Comparison of ENCODE assay signal across 12 cellular contexts in genomic region chr2:96769816-96770215, GRCh38. TPM values are rescaled to one million over a fixed set of nuclear protein-coding genes. Genes with fewer than 3 reads are reported as not detected.
DNase-seq lines count a peak whose midpoint lies in the region; ATAC-seq, FAIRE-seq and TF ChIP-seq lines count a peak whose summit lies in the region.
"Had no signal": no experiment of that assay in that cellular context is flagged by ENCODE, and none has a peak within 500 bp of the region (broad histone marks: within the 10 kb centered on the region; RNA-seq: fewer than 3 reads in every experiment).

No MANE protein-coding gene starts in this region.

- in situ Hi-C loops in GM12878 (cut with MboI): no loop called here

- ATAC-seq in GM12878: no peak
- ATAC-seq in GM21576 (IDR thresholded peaks at IDR 0.05; ENCODE audit: unreplicated experiment): no peak

- peaks cover 44% of the 10 kb centered on the region for H3K79me2 ChIP-seq in GM12878 (ENCODE audit: control insufficient read depth, insufficient read depth, low read length)

- intact Hi-C loops in GM12878 (cut with micrococcal nuclease; ENCODE audit: unreplicated experiment): loop anchor here (10.0 kb wide), 1 partner anchor 235 kb away; the partner anchor contains the start of gene ARID5A
- intact Hi-C loops in sigmoid colon (cut with DNase I): loop anchor here (10.0 kb wide), 1 partner anchor 325 kb away; the partner anchor contains the start of gene FAHD2B

- DNase-seq in ELF-1 (ENCODE audit: low read depth, low spot score) (peak; percentile 85), GM12878 (ENCODE audit: low read depth, low spot score) (no peak), hypothalamus (lab: John Stamatoyannopoulos, UW) (peak in 31 of 51 donors; percentile 13 to 70 (median 45)), sigmoid colon (peak; percentile 89), OCI-M1 (lab: John Stamatoyannopoulos, UW) (no peak), germinal center (ENCODE audit: low spot score) (no peak)
- no peak for DNase-seq in activated CD4-positive, alpha-beta T cell treated with anti-CD3 and anti-CD28 coated beads for 1 hour
- DNase-seq: erythroblast, H9 had no signal

- TF ChIP-seq RAD21 in GM12878 (IDR thresholded peaks at IDR 0.05; ENCODE audit: insufficient read depth, low read depth, low read length): no peak

- POLR2A ChIA-PET in GM12878 (lab: Charles Lee): interaction anchor here (0.5 to 0.9 kb wide), 2 partner anchors 8 to 225 kb away, joined by 3 read pairs; no protein-coding TSS in a partner anchor

- peaks cover 60% of the 10 kb centered on the region for H3K4me1 ChIP-seq in GM12878 (ENCODE audit: control insufficient read depth, insufficient read depth, low read length)
- H3K4me1 ChIP-seq in sigmoid colon: peaks cover 0 to 29% (median 18%) of the 10 kb centered on the region in 4 donors

- H3K9ac ChIP-seq in GM12878 (ENCODE audit: control insufficient read depth, insufficient read depth, low read length): no peak overlapping the region

- H3K36me3 ChIP-seq in GM12878 (ENCODE audit: control insufficient read depth in 2 of 2, insufficient read depth in 2 of 2, low read length in 1 of 2) (peaks cover 0 to 5% of the 10 kb centered on the region in 2 experiments; a peak in 1 of 4 replicates), sigmoid colon (no peaks in the 10 kb centered on the region)
- H3K36me3 ChIP-seq: thoracic aorta had no signal

- H3K27me3 ChIP-seq in GM12878 (replicated peaks in 1 of 2; ENCODE audit: control insufficient read depth in 2 of 2, insufficient read depth in 2 of 2, low read length in 1 of 2) (no peaks in the 10 kb centered on the region), sigmoid colon (no peaks in the 10 kb centered on the region)

- no peak for TF ChIP-seq CTCF in GM12878 (IDR thresholded peaks at IDR 0.05 in 2 of 3, conservative IDR thresholded peaks at IDR 0.05 in 1 of 3; ENCODE audit: control insufficient read depth in 2 of 3, extremely low read depth in 1 of 3, insufficient read depth in 1 of 3, low read depth in 3 of 3, low read length in 3 of 3)
- no peak for TF ChIP-seq CTCF in sigmoid colon (IDR thresholded peaks at IDR 0.05)

- TF ChIP-seq POLR2A in GM12878 (IDR thresholded peaks at IDR 0.05; ENCODE audit: low read depth, low read length) (no peak), sigmoid colon (IDR thresholded peaks at IDR 0.05) (no peak)

- RAD21 ChIA-PET in GM12878 (lab: Charles Lee; ENCODE audit: unreplicated experiment): interaction anchor here (0.6 kb wide), 1 partner anchor 82 kb away, joined by 3 read pairs; no protein-coding TSS in a partner anchor

- TF ChIP-seq EP300 in GM12878 (IDR thresholded peaks at IDR 0.05; ENCODE audit: borderline replicate concordance in 1 of 2, control insufficient read depth in 1 of 2, low read depth in 2 of 2, low read length in 2 of 2): no peak
- no peak for TF ChIP-seq EP300 in sigmoid colon (IDR thresholded peaks at IDR 0.05)

- H2AFZ ChIP-seq in GM12878 (ENCODE audit: control insufficient read depth, low read depth, low read length): no peak overlapping the region

- FAIRE-seq in GM12878 (lab: Jason Lieb, UNC): no peak
- FAIRE-seq: islet of Langerhans had no signal

- CTCF ChIA-PET in GM12878 (lab: Yijun Ruan, JAX): interaction anchor here (0.9 kb wide), 1 partner anchor 30 kb away, joined by 3 read pairs; no protein-coding TSS in a partner anchor

- H3K4me2 ChIP-seq in GM12878 (ENCODE audit: control insufficient read depth, insufficient read depth): peak overlapping the region; percentile 23; the same call in 1 of the 2 replicates

- H3K9me3 ChIP-seq in GM12878 (replicated peaks; ENCODE audit: control insufficient read depth, insufficient read depth, low read length): no peaks in the 10 kb centered on the region
- H3K9me3 ChIP-seq in sigmoid colon: no peaks in the 10 kb centered on the region
- H3K9me3 ChIP-seq: thoracic aorta had no signal

- SMC1A ChIA-PET in GM12878 (lab: Charles Lee; ENCODE audit: uncharacterized antibody, unreplicated experiment): interaction anchor here (1.3 to 1.9 kb wide), 2 partner anchors 8 to 9 kb away, joined by 4 to 5 read pairs; no protein-coding TSS in a partner anchor

- H4K20me1 ChIP-seq in GM12878 (ENCODE audit: control insufficient read depth, insufficient read depth): no peaks in the 10 kb centered on the region

- H3K4me3 ChIP-seq in GM12878 (no peak overlapping the region), sigmoid colon (no peak overlapping the region)
- H3K4me3 ChIP-seq: thoracic aorta had no signal

- no TSS peak for BruUV-seq in GM12878 (replicated peaks; lab: Mats Ljungman, UMichigan)

- 76% methylated on average over 7 of the region's 7 CpGs for WGBS in GM12878 (ENCODE audit: insufficient coverage, insufficient replicate concordance, low lambda C conversion rate, missing lambda C conversion rate)
- WGBS in sigmoid colon, 2 donors: 25 to 59% methylated on average over 7 of the region's 7 CpGs

- H3K27ac ChIP-seq in GM12878 (ENCODE audit: control insufficient read depth, insufficient read depth): no peak overlapping the region
- H3K27ac ChIP-seq in sigmoid colon: peak overlapping the region in 3 of 4 donors; percentile 21 to 62 (median 53)
- H3K27ac ChIP-seq: thoracic aorta had no signal

TF ChIP-seq in GM12878, 131 proteins besides CTCF, POLR2A, EP300 and RAD21 (continues in another document):
- TF ChIP-seq BHLHE40 (IDR thresholded peaks at IDR 0.05; ENCODE audit: borderline replicate concordance in 1 of 2, low read depth in 2 of 2, low read length in 1 of 2): peak in 1 of 2 experiments; percentile 33; a peak in 1 of 4 replicates
- no peak for TF ChIP-seq IKZF2 (IDR thresholded peaks at IDR 0.05)
- no peak for TF ChIP-seq ZZZ3 (IDR thresholded peaks at IDR 0.05; ENCODE audit: control insufficient read depth, insufficient read length, low read depth)

RNA-seq across cellular contexts. Expression of gene CNNM4, which starts 9.1 kb away (rescaled TPM):
- total RNA-seq in GM12878 (2013; cell fraction: nucleolus; rRNA removed): 38.9 and 42.1 TPM in 2 replicates
- total RNA-seq in GM12878 (2014; rRNA removed) (6.6 and 9.0 TPM in 2 replicates), GM12878 (2014; rRNA removed; fragmentation: Illumina TruSeq; extraction: Trizol) (6.4 and 7.2 TPM in 2 replicates), GM12878 (2021) (13.8 and 14.4 TPM in 2 replicates), sigmoid colon (1 to 10 TPM; 2.3 to 6.6 (median 3.4) TPM)
- polyA plus RNA-seq in GM12878 (2011; ENCODE audit: low read depth): 7.6 TPM
- polyA plus RNA-seq in GM12878 (2011; rRNA removed) (5.3 and 10.1 TPM in 2 replicates), GM12878 (2014; fragmentation: Illumina TruSeq; extraction: Trizol) (12.6 and 13.7 TPM in 2 replicates), GM12878 (2014; fragmentation: Nextera tagmentation; extraction: Ambion mirVana) (1 to 10 TPM; 2.4 to 2.8 TPM), GM12878 (2014; rRNA removed) (10.1 and 10.4 TPM in 2 replicates), GM12878 (2016; fragmentation: Nextera tagmentation; extraction: Ambion mirVana) (1 to 10 TPM; 2.7 to 7.2 TPM), sigmoid colon (10 to 100 TPM in 1 of 3 donors, 1 to 10 TPM in 2; 9.0 to 36.7 (median 9.2) TPM)
- 13.4 and 15.7 TPM in 2 replicates for polyA plus RNA-seq in GM12878 (2011; cell fraction: cytosol; rRNA removed)
- polyA plus RNA-seq in GM12878 (2011; cell fraction: nucleus; rRNA removed): 14.4 and 17.6 TPM in 2 replicates
- polyA plus RNA-seq in GM12878 (2012): 11.7 and 18.3 TPM in 2 replicates
- polyA minus RNA-seq in GM12878 (2011; rRNA and poly(A)+ RNA removed): 16.5 and 23.7 TPM in 2 replicates
- polyA minus RNA-seq in GM12878 (2011; cell fraction: cytosol; rRNA and poly(A)+ RNA removed): 8.3 and 10.2 TPM in 2 replicates
- polyA minus RNA-seq in GM12878 (2011; cell fraction: nucleus; rRNA and poly(A)+ RNA removed): 10.4 and 13.0 TPM in 2 replicates

RNA-seq across cellular contexts. Expression of gene LMAN2L, which starts 30.0 kb away (rescaled TPM):
- 16.0 and 16.7 TPM in 2 replicates for total RNA-seq in GM12878 (2013; cell fraction: nucleolus; rRNA removed)
- total RNA-seq in GM12878 (2014; rRNA removed) (8.7 and 9.3 TPM in 2 replicates), GM12878 (2014; rRNA removed; fragmentation: Illumina TruSeq; extraction: Trizol) (6.1 and 6.7 TPM in 2 replicates), GM12878 (2021) (5.7 and 5.8 TPM in 2 replicates), sigmoid colon (10 to 100 TPM; 11.9 to 23.2 (median 17.2) TPM)
- 5.9 TPM for polyA plus RNA-seq in GM12878 (2011; ENCODE audit: low read depth)
- polyA plus RNA-seq in GM12878 (2011; rRNA removed) (12.8 and 13.1 TPM in 2 replicates), GM12878 (2014; fragmentation: Illumina TruSeq; extraction: Trizol) (7.9 and 9.1 TPM in 2 replicates), GM12878 (2014; fragmentation: Nextera tagmentation; extraction: Ambion mirVana) (10 to 100 TPM; 12.1 to 15.1 TPM), GM12878 (2014; rRNA removed) (8.8 and 8.9 TPM in 2 replicates), GM12878 (2016; fragmentation: Nextera tagmentation; extraction: Ambion mirVana) (10 to 100 TPM; 14.0 to 16.3 TPM), sigmoid colon (10 to 100 TPM in 1 of 3 donors, 1 to 10 TPM in 2; 3.6 to 14.0 (median 5.1) TPM)
- 10.7 and 11.3 TPM in 2 replicates for polyA plus RNA-seq in GM12878 (2011; cell fraction: cytosol; rRNA removed)
- 7.2 and 10.9 TPM in 2 replicates for polyA plus RNA-seq in GM12878 (2011; cell fraction: nucleus; rRNA removed)
- 7.0 and 8.4 TPM in 2 replicates for polyA plus RNA-seq in GM12878 (2012)
- polyA minus RNA-seq in GM12878 (2011; rRNA and poly(A)+ RNA removed): 8.3 and 13.1 TPM in 2 replicates
- polyA minus RNA-seq in GM12878 (2011; cell fraction: cytosol; rRNA and poly(A)+ RNA removed): 2.0 and 2.9 TPM in 2 replicates
- polyA minus RNA-seq in GM12878 (2011; cell fraction: nucleus; rRNA and poly(A)+ RNA removed): 3.3 and 6.4 TPM in 2 replicates

RNA-seq across cellular contexts. Expression of gene CNNM3, which starts 46.3 kb away (rescaled TPM):
- 20.3 and 22.8 TPM in 2 replicates for total RNA-seq in GM12878 (2013; cell fraction: nucleolus; rRNA removed)
- total RNA-seq in GM12878 (2014; rRNA removed): 4.0 and 4.7 TPM in 2 replicates
- 2.8 and 3.2 TPM in 2 replicates for total RNA-seq in GM12878 (2014; rRNA removed; fragmentation: Illumina TruSeq; extraction: Trizol)
- total RNA-seq in GM12878 (2021): 14.3 and 14.9 TPM in 2 replicates
- polyA plus RNA-seq in GM12878 (2011; ENCODE audit: low read depth): 3.6 TPM
- 3.2 and 9.6 TPM in 2 replicates for polyA plus RNA-seq in GM12878 (2011; rRNA removed)
- 12.6 and 16.8 TPM in 2 replicates for polyA plus RNA-seq in GM12878 (2011; cell fraction: cytosol; rRNA removed)
- polyA plus RNA-seq in GM12878 (2011; cell fraction: nucleus; rRNA removed): 28.6 and 33.7 TPM in 2 replicates
- polyA plus RNA-seq in GM12878 (2012): 7.6 and 8.5 TPM in 2 replicates
- 1.8 and 7.9 TPM in 2 replicates for polyA plus RNA-seq in GM12878 (2014; fragmentation: Illumina TruSeq; extraction: Trizol)
- polyA plus RNA-seq in GM12878 (2014; fragmentation: Nextera tagmentation; extraction: Ambion mirVana): 1 to 10 TPM in 1 of 2 experiments, under 1 TPM in 1; 0.72 to 1.9 TPM
- 7.6 and 9.5 TPM in 2 replicates for polyA plus RNA-seq in GM12878 (2014; rRNA removed)
- polyA plus RNA-seq in GM12878 (2016; fragmentation: Nextera tagmentation; extraction: Ambion mirVana): 1 to 10 TPM; 2.6 to 3.0 TPM
- polyA minus RNA-seq in GM12878 (2011; rRNA and poly(A)+ RNA removed): 15.1 and 29.7 TPM in 2 replicates
- polyA minus RNA-seq in GM12878 (2011; cell fraction: cytosol; rRNA and poly(A)+ RNA removed): 14.7 and 16.7 TPM in 2 replicates
- polyA minus RNA-seq in GM12878 (2011; cell fraction: nucleus; rRNA and poly(A)+ RNA removed): 10.8 and 21.8 TPM in 2 replicates
- 10 to 100 TPM in 3 of 4 donors, 1 to 10 TPM in 1; 8.9 to 16.6 (median 11.8) TPM for total RNA-seq in sigmoid colon
- 10 to 100 TPM in 1 of 3 donors, 1 to 10 TPM in 2; 1.2 to 11.9 (median 1.2) TPM for polyA plus RNA-seq in sigmoid colon

Comparison
In these comparisons a context has a peak if more than half of its experiments do, and no peak if none do; other contexts are left out.
1. DNase-seq: peak in ELF-1 (single experiment), hypothalamus (31 of 51) and sigmoid colon (single experiment); none in GM12878 (single experiment), OCI-M1 (single experiment), activated CD4-positive, alpha-beta T cell treated with anti-CD3 and anti-CD28 coated beads for 1 hour (single experiment) and germinal center (single experiment).